1 cellular context compared by ENCODE assay signal in the genomic region with DNA sequence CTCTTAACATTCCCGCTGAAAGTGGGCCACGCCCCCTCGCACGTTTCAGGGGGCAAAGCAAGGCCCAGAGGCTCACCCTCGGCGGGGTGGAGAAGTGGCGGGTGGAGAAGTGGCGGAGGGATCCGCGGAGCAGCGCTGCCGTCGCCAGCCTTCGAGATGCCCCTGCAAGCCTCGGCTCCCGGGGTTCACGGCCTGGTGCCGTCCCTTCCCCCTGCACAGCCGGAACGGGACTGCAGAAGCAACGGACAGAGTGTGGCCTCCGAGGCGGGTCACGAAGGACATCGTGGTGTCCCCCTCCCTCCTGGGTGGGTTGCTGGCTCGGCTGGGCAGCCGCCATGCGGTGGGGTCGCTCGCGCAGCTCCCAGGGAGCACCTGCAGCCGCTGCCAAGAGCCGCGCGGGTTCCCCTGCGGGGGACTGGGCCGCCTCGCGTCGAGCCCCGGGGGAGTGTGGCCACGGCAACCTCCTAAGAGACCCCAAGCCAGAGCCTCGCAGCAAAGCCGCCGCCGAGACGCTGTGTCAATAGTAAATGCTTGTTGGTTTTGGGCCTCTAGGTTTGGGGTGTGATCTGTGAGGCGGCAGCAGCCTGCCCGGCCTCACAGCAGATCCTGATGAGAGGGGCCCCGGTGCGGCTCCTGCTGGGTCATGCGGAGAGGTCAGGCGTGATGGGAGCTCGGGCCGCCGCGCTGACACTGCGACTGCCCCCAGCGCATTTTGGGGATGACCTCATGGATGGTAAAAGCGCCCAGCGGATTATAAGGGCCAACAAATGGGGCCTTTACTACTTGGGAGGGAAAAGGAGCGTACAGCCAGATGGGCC.
A peak's percentile ranks its signal among the peaks of the same experiment; 100 is the strongest.
TF ChIP-seq lines count a peak whose summit lies in the region.

No MANE protein-coding gene starts in this region.

TF ChIP-seq in H1, 55 proteins besides CTCF, POLR2A, EP300 and RAD21:
- TF ChIP-seq, protein P1, sequence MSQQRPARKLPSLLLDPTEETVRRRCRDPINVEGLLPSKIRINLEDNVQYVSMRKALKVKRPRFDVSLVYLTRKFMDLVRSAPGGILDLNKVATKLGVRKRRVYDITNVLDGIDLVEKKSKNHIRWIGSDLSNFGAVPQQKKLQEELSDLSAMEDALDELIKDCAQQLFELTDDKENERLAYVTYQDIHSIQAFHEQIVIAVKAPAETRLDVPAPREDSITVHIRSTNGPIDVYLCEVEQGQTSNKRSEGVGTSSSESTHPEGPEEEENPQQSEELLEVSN (IDR thresholded peaks at IDR 0.05) = 0 out of 2 replicates have a peak, but pooled peaks have one; percentile 16
- no peak for TF ChIP-seq EGR1 (IDR thresholded peaks at IDR 0.05; ENCODE audit: borderline replicate concordance, low read depth, low read length)
- TF ChIP-seq ASH2L (IDR thresholded peaks at IDR 0.05; ENCODE audit: low read length) = no peak
